8 cellular contexts compared by ENCODE assay signal in genomic region chr2:181466661-181467576, GRCh38. TPM values are rescaled to one million over a fixed set of nuclear protein-coding genes. Genes with fewer than 3 reads are reported as not detected.
A peak's percentile ranks its signal among the peaks of the same experiment; 100 is the strongest.
DNase-seq lines count a peak whose midpoint lies in the region; ATAC-seq and FAIRE-seq lines count a peak whose summit lies in the region.

No MANE protein-coding gene starts in this region.

- no peaks in the 10 kb centered on the region for H3K9me3 ChIP-seq in small intestine (ENCODE audit: control insufficient read depth, low read depth)

- FAIRE-seq in G401.6 (lab: Jason Lieb, UNC) (peak; percentile 57), small intestine (lab: Jason Lieb, UNC) (peak; percentile 19)

- intact Hi-C loops in left cardiac atrium (cut with DNase I): loop anchor here in 1 of 2 donors (10.0 kb wide), 3 partner anchors 362 to 1342 kb away; no protein-coding TSS in a partner anchor

- H3K4me1 Mint-ChIP-seq in activated naive CD8-positive, alpha-beta T cell treated with anti-CD3 and anti-CD28 coated beads for 36 hours: peaks cover 85% of the 10 kb centered on the region

- no peaks in the 10 kb centered on the region for H3K27me3 Mint-ChIP-seq in activated naive CD8-positive, alpha-beta T cell treated with anti-CD3 and anti-CD28 coated beads for 36 hours

- H3K27ac Mint-ChIP-seq in activated naive CD8-positive, alpha-beta T cell treated with anti-CD3 and anti-CD28 coated beads for 36 hours: peak overlapping the region; percentile 84

- no peaks in the 10 kb centered on the region for H3K27me3 ChIP-seq in small intestine (ENCODE audit: control insufficient read depth in 2 of 2, insufficient read depth in 2 of 2, low read length in 2 of 2)

- H3K4me1 ChIP-seq in small intestine (ENCODE audit: control insufficient read depth in 2 of 2, insufficient read depth in 1 of 2, low read depth in 1 of 2, low read length in 1 of 2): no peaks in the 10 kb centered on the region

- H3K27ac ChIP-seq in small intestine (ENCODE audit: low read depth in 1 of 2, low read length in 1 of 2): peak overlapping the region in 1 of 2 donors; percentile 20

- WGBS in small intestine, 3 donors: 44 to 50% (median 46%) methylated on average over 4 of the region's 4 CpGs

- peak; percentile 34 for ATAC-seq in HG03442 (IDR thresholded peaks at IDR 0.05; ENCODE audit: unreplicated experiment)
- ATAC-seq in left cardiac atrium: no peak
- no peak for ATAC-seq in GM19452 (IDR thresholded peaks at IDR 0.05; ENCODE audit: unreplicated experiment)
- ATAC-seq in GM21390 (IDR thresholded peaks at IDR 0.05; ENCODE audit: unreplicated experiment): no peak

- DNase-seq in SKM-1 treated with dmso at 0.1 percent for 144 hours (lab: John Stamatoyannopoulos, UW; ENCODE audit: unreplicated experiment): peak; percentile 35
- DNase-seq in activated naive CD8-positive, alpha-beta T cell treated with anti-CD3 and anti-CD28 coated beads for 36 hours: peak; percentile 66
- DNase-seq in left cardiac atrium: peak; percentile 73
- peak; percentile 47 for DNase-seq in small intestine

- peaks cover 5% of the 10 kb centered on the region for H3K9me3 Mint-ChIP-seq in activated naive CD8-positive, alpha-beta T cell treated with anti-CD3 and anti-CD28 coated beads for 36 hours

- peaks cover 71% of the 10 kb centered on the region for H3K36me3 Mint-ChIP-seq in activated naive CD8-positive, alpha-beta T cell treated with anti-CD3 and anti-CD28 coated beads for 36 hours

- H3K4me3 Mint-ChIP-seq in activated naive CD8-positive, alpha-beta T cell treated with anti-CD3 and anti-CD28 coated beads for 36 hours: peak overlapping the region; percentile 9

- no peaks in the 10 kb centered on the region for H3K36me3 ChIP-seq in small intestine (ENCODE audit: control insufficient read depth in 2 of 2, insufficient read depth in 2 of 2, low read length in 2 of 2)

- no peak overlapping the region for H3K4me3 ChIP-seq in small intestine (ENCODE audit: low read depth in 1 of 2, low read length in 2 of 2)

RNA-seq across cellular contexts. Expression of gene ITGA4, which starts 9.7 kb away (rescaled TPM):
- 10 to 100 TPM; 71.9 to 74.8 TPM for total RNA-seq in activated naive CD8-positive, alpha-beta T cell treated with anti-CD3 and anti-CD28 coated beads for 36 hours
- total RNA-seq in left cardiac atrium: 1 to 10 TPM; 2.6 to 4.2 TPM
- 1 to 10 TPM in 2 of 3 donors, under 1 TPM in 1; 0.89 to 3.0 (median 1.3) TPM for polyA plus RNA-seq in small intestine

Comparison
In these comparisons a context has a peak if more than half of its experiments do, and no peak if none do; other contexts are left out.
1. RNA of gene ITGA4, which starts 9.7 kb away (total RNA-seq): 71.9 to 74.8 TPM in activated naive CD8-positive, alpha-beta T cell treated with anti-CD3 and anti-CD28 coated beads for 36 hours; 2.6 to 4.2 TPM in left cardiac atrium; every median in the first group is over 10 times any median in the second.
2. Peak in every context shown above with its lines, with median percentiles within 50 percentile points of each other: DNase-seq.